In genomic region chr17:44188757-44189403, GRCh38 we compare ENCODE assay signal across 16 cellular contexts. TPM values are rescaled to one million over a fixed set of nuclear protein-coding genes. Genes with fewer than 3 reads are reported as not detected.
DNase-seq lines count a peak whose midpoint lies in the region; ATAC-seq lines count a peak whose summit lies in the region.
"Had no signal": no experiment of that assay in that cellular context is flagged by ENCODE, and none has a peak within 500 bp of the region (broad histone marks: within the 10 kb centered on the region; RNA-seq: fewer than 3 reads in every experiment).

No MANE protein-coding gene starts in this region.

- peak overlapping the region; percentile 97 for H3K27ac Mint-ChIP-seq in activated naive CD4-positive, alpha-beta T cell treated with anti-CD3 and anti-CD28 coated beads, Interleukin-2, amount 10 ng/mL, durations not matched to agents 7 days and 5 days
- peak overlapping the region; percentile 97 for H3K27ac Mint-ChIP-seq in activated CD4-positive, alpha-beta memory T cell treated with anti-CD3 and anti-CD28 coated beads for 36 hours
- H3K27ac Mint-ChIP-seq in immature natural killer cell = peak overlapping the region in 4 of 6 donors; percentile 21 to 100 (median 70)
- H3K27ac Mint-ChIP-seq in stimulated activated memory B cell treated with anti-CD40 and anti-IgM and Interleukin-4, amounts not matched to agents 10 μg/mL and 1 μg/mL and 100 μg/mL, for 72 hours = peak overlapping the region; percentile 90

- no peak for ATAC-seq in stimulated activated memory B cell treated with anti-CD40 and anti-IgM and Interleukin-4, amounts not matched to agents 10 μg/mL and 1 μg/mL and 100 μg/mL, for 72 hours
- ATAC-seq in HG02610 (IDR thresholded peaks at IDR 0.05; ENCODE audit: unreplicated experiment) (no peak), GM18867 (IDR thresholded peaks at IDR 0.05; ENCODE audit: unreplicated experiment) (no peak), GM21576 (IDR thresholded peaks at IDR 0.05; ENCODE audit: unreplicated experiment) (no peak)
- ATAC-seq: right lobe of liver had no signal

- CTCF ChIA-PET in activated naive CD4-positive, alpha-beta T cell treated with anti-CD3 and anti-CD28 coated beads, Interleukin-2, amount 10 ng/mL, durations not matched to agents 7 days and 5 days (lab: Charles Lee) = interaction anchor here (0.6 to 1.5 kb wide), 5 partner anchors 9 to 164 kb away, joined by 3 to 5 read pairs (median 3); no protein-coding TSS in a partner anchor
- CTCF ChIA-PET in activated CD4-positive, alpha-beta memory T cell treated with anti-CD3 and anti-CD28 coated beads for 36 hours (lab: Charles Lee) = interaction anchor here (0.6 to 2.8 kb wide), 6 partner anchors 15 to 157 kb away, joined by 3 to 10 read pairs (median 5); partner anchors contain the start of genes GRN and UBTF

- POLR2A ChIA-PET in activated CD4-positive, alpha-beta memory T cell treated with anti-CD3 and anti-CD28 coated beads for 36 hours (lab: Charles Lee) = interaction anchor here (0.5 to 4.8 kb wide), 3 partner anchors 10 to 87 kb away, joined by 3 to 22 read pairs (median 5); partner anchors contain the start of gene ATXN7L3

- H3K36me3 Mint-ChIP-seq in activated naive CD4-positive, alpha-beta T cell treated with anti-CD3 and anti-CD28 coated beads, Interleukin-2, amount 10 ng/mL, durations not matched to agents 7 days and 5 days = peaks cover 34% of the 10 kb centered on the region
- peaks cover 17% of the 10 kb centered on the region for H3K36me3 Mint-ChIP-seq in activated CD4-positive, alpha-beta memory T cell treated with anti-CD3 and anti-CD28 coated beads for 36 hours
- no peaks in the 10 kb centered on the region for H3K36me3 Mint-ChIP-seq in immature natural killer cell
- H3K36me3 Mint-ChIP-seq in stimulated activated memory B cell treated with anti-CD40 and anti-IgM and Interleukin-4, amounts not matched to agents 10 μg/mL and 1 μg/mL and 100 μg/mL, for 72 hours = peaks cover 29% of the 10 kb centered on the region

- intact Hi-C loops in activated CD4-positive, alpha-beta memory T cell treated with anti-CD3 and anti-CD28 coated beads for 36 hours (cut with micrococcal nuclease) = no loop called here

- H3K4me3 Mint-ChIP-seq in activated naive CD4-positive, alpha-beta T cell treated with anti-CD3 and anti-CD28 coated beads, Interleukin-2, amount 10 ng/mL, durations not matched to agents 7 days and 5 days = peak overlapping the region; percentile 100
- no peak overlapping the region for H3K4me3 Mint-ChIP-seq in activated CD4-positive, alpha-beta memory T cell treated with anti-CD3 and anti-CD28 coated beads for 36 hours
- H3K4me3 Mint-ChIP-seq in immature natural killer cell = peak overlapping the region in 3 of 5 donors; percentile 6 to 99 (median 39)
- no peak overlapping the region for H3K4me3 Mint-ChIP-seq in stimulated activated memory B cell treated with anti-CD40 and anti-IgM and Interleukin-4, amounts not matched to agents 10 μg/mL and 1 μg/mL and 100 μg/mL, for 72 hours

- H3K9me3 Mint-ChIP-seq in activated naive CD4-positive, alpha-beta T cell treated with anti-CD3 and anti-CD28 coated beads, Interleukin-2, amount 10 ng/mL, durations not matched to agents 7 days and 5 days = no peaks in the 10 kb centered on the region
- no peaks in the 10 kb centered on the region for H3K9me3 Mint-ChIP-seq in activated CD4-positive, alpha-beta memory T cell treated with anti-CD3 and anti-CD28 coated beads for 36 hours
- no peaks in the 10 kb centered on the region for H3K9me3 Mint-ChIP-seq in immature natural killer cell
- no peaks in the 10 kb centered on the region for H3K9me3 Mint-ChIP-seq in stimulated activated memory B cell treated with anti-CD40 and anti-IgM and Interleukin-4, amounts not matched to agents 10 μg/mL and 1 μg/mL and 100 μg/mL, for 72 hours

- peaks cover 39% of the 10 kb centered on the region for H3K4me1 Mint-ChIP-seq in activated naive CD4-positive, alpha-beta T cell treated with anti-CD3 and anti-CD28 coated beads, Interleukin-2, amount 10 ng/mL, durations not matched to agents 7 days and 5 days
- H3K4me1 Mint-ChIP-seq in activated CD4-positive, alpha-beta memory T cell treated with anti-CD3 and anti-CD28 coated beads for 36 hours (ENCODE audit: low read depth) = peaks cover 35% of the 10 kb centered on the region
- H3K4me1 Mint-ChIP-seq in immature natural killer cell = peaks cover 37 to 50% of the 10 kb centered on the region in 2 donors
- peaks cover 37% of the 10 kb centered on the region for H3K4me1 Mint-ChIP-seq in stimulated activated memory B cell treated with anti-CD40 and anti-IgM and Interleukin-4, amounts not matched to agents 10 μg/mL and 1 μg/mL and 100 μg/mL, for 72 hours

- no peaks in the 10 kb centered on the region for H3K27me3 Mint-ChIP-seq in activated naive CD4-positive, alpha-beta T cell treated with anti-CD3 and anti-CD28 coated beads, Interleukin-2, amount 10 ng/mL, durations not matched to agents 7 days and 5 days
- no peaks in the 10 kb centered on the region for H3K27me3 Mint-ChIP-seq in activated CD4-positive, alpha-beta memory T cell treated with anti-CD3 and anti-CD28 coated beads for 36 hours
- peaks cover 0 to 10% (median 5%) of the 10 kb centered on the region in 3 donors for H3K27me3 Mint-ChIP-seq in immature natural killer cell (ENCODE audit: low read depth in 3 of 3)
- H3K27me3 Mint-ChIP-seq in stimulated activated memory B cell treated with anti-CD40 and anti-IgM and Interleukin-4, amounts not matched to agents 10 μg/mL and 1 μg/mL and 100 μg/mL, for 72 hours = no peaks in the 10 kb centered on the region

- DNase-seq in activated naive CD4-positive, alpha-beta T cell treated with anti-CD3 and anti-CD28 coated beads, Interleukin-2, amount 10 ng/mL, durations not matched to agents 7 days and 5 days = no peak
- DNase-seq in activated naive CD4-positive, alpha-beta T cell (lab: John Stamatoyannopoulos, UW) = no peak
- no peak for DNase-seq in activated CD4-positive, alpha-beta memory T cell treated with anti-CD3 and anti-CD28 coated beads for 36 hours
- no peak for DNase-seq in immature natural killer cell
- DNase-seq: activated CD8-positive, alpha-beta memory T cell treated with anti-CD3 and anti-CD28 coated beads for 24 hours; GF-D8; hypothalamus; NCI-H1417 treated with DMSO at 0.1 percent for 48 hours; SW 1271; upper lobe of left lung had no signal

RNA-seq across cellular contexts. Expression of gene TMUB2, which starts 2.1 kb away (rescaled TPM):
- total RNA-seq in activated CD4-positive, alpha-beta memory T cell treated with anti-CD3 and anti-CD28 coated beads for 36 hours = 10 to 100 TPM; 21.8 to 21.9 TPM
- 10 to 100 TPM; 20.2 to 32.8 (median 26.5) TPM for polyA plus RNA-seq in immature natural killer cell

RNA-seq across cellular contexts. Expression of gene ATXN7L3, which starts 10.8 kb away (rescaled TPM):
- 10 to 100 TPM; 63.4 to 69.7 TPM for total RNA-seq in activated CD4-positive, alpha-beta memory T cell treated with anti-CD3 and anti-CD28 coated beads for 36 hours
- 10 to 100 TPM in 1 of 3 donors, 1 to 10 TPM in 2; 5.1 to 11.9 (median 6.8) TPM for polyA plus RNA-seq in immature natural killer cell

RNA-seq across cellular contexts. Expression of gene ASB16, which starts 18.4 kb away (rescaled TPM):
- under 1 TPM in 1 of 2 experiments, not detected in 1; 0.19 TPM for total RNA-seq in activated CD4-positive, alpha-beta memory T cell treated with anti-CD3 and anti-CD28 coated beads for 36 hours
- polyA plus RNA-seq in immature natural killer cell = under 1 TPM in 1 of 3 donors, not detected in 2; 0.27 TPM
- total RNA-seq: HT1080 had no signal

RNA-seq across cellular contexts. Expression of gene UBTF, which starts 30.6 kb away (rescaled TPM):
- 100 to 1,000 TPM; 112 to 118 TPM for total RNA-seq in activated CD4-positive, alpha-beta memory T cell treated with anti-CD3 and anti-CD28 coated beads for 36 hours
- 10 to 100 TPM in 2 of 3 donors, 1 to 10 TPM in 1; 7.2 to 68.8 (median 21.6) TPM for polyA plus RNA-seq in immature natural killer cell

RNA-seq across cellular contexts. Expression of gene HROB, which starts 47.1 kb away (rescaled TPM):
- total RNA-seq in activated CD4-positive, alpha-beta memory T cell treated with anti-CD3 and anti-CD28 coated beads for 36 hours = 10 to 100 TPM; 17.9 to 19.8 TPM
- 1 to 10 TPM in 1 of 3 donors, under 1 TPM in 1, not detected in 1; 0.22 to 1.0 TPM for polyA plus RNA-seq in immature natural killer cell

Comparison
In these comparisons a context has a peak if more than half of its experiments do, and no peak if none do; other contexts are left out.
1. H3K4me3 Mint-ChIP-seq: peak in activated naive CD4-positive, alpha-beta T cell treated with anti-CD3 and anti-CD28 coated beads, Interleukin-2, amount 10 ng/mL, durations not matched to agents 7 days and 5 days (single experiment) and immature natural killer cell (3 of 5); none in activated CD4-positive, alpha-beta memory T cell treated with anti-CD3 and anti-CD28 coated beads for 36 hours (single experiment) and stimulated activated memory B cell treated with anti-CD40 and anti-IgM and Interleukin-4, amounts not matched to agents 10 μg/mL and 1 μg/mL and 100 μg/mL, for 72 hours (single experiment).
2. Peak in every context shown above with its lines, with median percentiles within 50 percentile points of each other: H3K27ac Mint-ChIP-seq.